In genomic region chr13:98217597-98217996, GRCh38 we compare ENCODE assay signal across 16 cellular contexts. TPM values are rescaled to one million over a fixed set of nuclear protein-coding genes. Genes with fewer than 3 reads are reported as not detected.
A peak's percentile ranks its signal among the peaks of the same experiment; 100 is the strongest.
DNase-seq lines count a peak whose midpoint lies in the region; TF ChIP-seq lines count a peak whose summit lies in the region.
"Had no signal": no experiment of that assay in that cellular context is flagged by ENCODE, and none has a peak within 500 bp of the region (broad histone marks: within the 10 kb centered on the region; RNA-seq: fewer than 3 reads in every experiment).

No MANE protein-coding gene starts in this region.

- H3K27me3 ChIP-seq in fibroblast of lung (ENCODE audit: control insufficient read depth, insufficient read depth, low read length), result no peaks in the 10 kb centered on the region
- H3K27me3 ChIP-seq in trophoblast cell (ENCODE audit: insufficient read depth, low read length), result no peaks in the 10 kb centered on the region
- H3K27me3 ChIP-seq in hepatocyte, result no peaks in the 10 kb centered on the region
- H3K27me3 ChIP-seq: BE2C had no signal

- TF ChIP-seq CTCF in fibroblast of lung (conservative IDR thresholded peaks at IDR 0.05 in 1 of 2, IDR thresholded peaks at IDR 0.05 in 1 of 2; ENCODE audit: low read depth in 1 of 2, low read length in 2 of 2) (no peak), hepatocyte (IDR thresholded peaks at IDR 0.05; ENCODE audit: poor library complexity) (no peak)

- H3K79me2 ChIP-seq in fibroblast of lung (ENCODE audit: control insufficient read depth, insufficient read depth, low read length) (peaks cover 35% of the 10 kb centered on the region), trophoblast cell (ENCODE audit: control insufficient read depth, insufficient read depth, low read length, poor library complexity) (no peaks in the 10 kb centered on the region), hepatocyte (peaks cover 81% of the 10 kb centered on the region)

- no peak overlapping the region for H3K14ac ChIP-seq in trophoblast cell (ENCODE audit: low read length)

- H3K9me3 ChIP-seq in fibroblast of lung (ENCODE audit: control insufficient read depth, insufficient read depth, low read depth, low read length), result no peaks in the 10 kb centered on the region
- no peaks in the 10 kb centered on the region for H3K9me3 ChIP-seq in trophoblast cell (ENCODE audit: insufficient read depth, low read depth, low read length)
- no peaks in the 10 kb centered on the region for H3K9me3 ChIP-seq in hepatocyte (ENCODE audit: low read depth)
- H3K9me3 ChIP-seq: BE2C had no signal

- H4K8ac ChIP-seq in trophoblast cell (ENCODE audit: low read depth, low read length), result no peak overlapping the region

- peak overlapping the region; percentile 63 for H3K18ac ChIP-seq in trophoblast cell (ENCODE audit: low read length)

- H3K79me1 ChIP-seq in trophoblast cell (ENCODE audit: low read length), result peaks cover 2% of the 10 kb centered on the region

- H2AFZ ChIP-seq in fibroblast of lung (ENCODE audit: low read length) (no peak overlapping the region), trophoblast cell (ENCODE audit: insufficient read depth, low read length, poor library complexity) (no peak overlapping the region), hepatocyte (no peak overlapping the region)
- H2AFZ ChIP-seq: PC-9 had no signal

- H3K23ac ChIP-seq in trophoblast cell (ENCODE audit: low read length), result no peak overlapping the region

- H2BK5ac ChIP-seq in trophoblast cell (ENCODE audit: low read depth, low read length, poor library complexity), result no peak overlapping the region

- peaks cover 51% of the 10 kb centered on the region for H3K4me1 ChIP-seq in fibroblast of lung (ENCODE audit: control insufficient read depth, extremely low read depth, insufficient read depth, low read length)
- peaks cover 7 to 9% of the 10 kb centered on the region in 2 experiments for H3K4me1 ChIP-seq in trophoblast cell (ENCODE audit: control insufficient read depth in 1 of 2, insufficient read depth in 2 of 2, low read length in 2 of 2)
- peaks cover 44% of the 10 kb centered on the region for H3K4me1 ChIP-seq in hepatocyte (ENCODE audit: insufficient read depth)

- DNase-seq in DMS79 treated with DMSO at 0.1 percent for 48 hours (lab: John Stamatoyannopoulos, UW) (peak; percentile 96), NCI-H510A (lab: John Stamatoyannopoulos, UW) (peak; percentile 15), fibroblast of lung (ENCODE audit: low read depth in 2 of 2) (no peak), trophoblast cell (no peak), HT-29 (ENCODE audit: low spot score) (no peak), hepatocyte (ENCODE audit: low spot score) (no peak), NOMO-1 treated with dmso at 0.1 percent for 144 hours (lab: John Stamatoyannopoulos, UW; ENCODE audit: unreplicated experiment) (no peak), AG20443 (ENCODE audit: low spot score) (no peak)
- DNase-seq: BE2C; CD8-positive, alpha-beta T cell; DMS 273 treated with DMSO at 0.1 percent for 48 hours; NCI-H146; NCI-H2081 treated with DMSO at 0.1 percent for 48 hours; PC-9 had no signal

- no peak overlapping the region for H2BK12ac ChIP-seq in trophoblast cell (ENCODE audit: low read length)

- H3K4me2 ChIP-seq in fibroblast of lung (ENCODE audit: extremely low read depth, insufficient read depth, low read length) (no peak overlapping the region), trophoblast cell (ENCODE audit: low read length) (no peak overlapping the region), hepatocyte (no peak overlapping the region)
- H3K4me2 ChIP-seq: PC-9 had no signal

- H3K36me3 ChIP-seq in fibroblast of lung (ENCODE audit: control insufficient read depth, insufficient read depth, low read length) (no peaks in the 10 kb centered on the region), trophoblast cell (ENCODE audit: control insufficient read depth in 1 of 2, insufficient read depth in 2 of 2, low read length in 2 of 2) (peaks cover 9 to 14% of the 10 kb centered on the region in 2 experiments), hepatocyte (replicated peaks; ENCODE audit: insufficient read depth, low read depth) (no peaks in the 10 kb centered on the region)

- H3K27ac ChIP-seq in fibroblast of lung (ENCODE audit: insufficient read depth, low read length) (peak overlapping the region; percentile 0), trophoblast cell (ENCODE audit: low read depth, low read length) (no peak overlapping the region), hepatocyte (no peak overlapping the region)
- H3K27ac ChIP-seq: PC-9 had no signal

- H3K4me3 ChIP-seq in fibroblast of lung (replicated peaks in 1 of 4; ENCODE audit: control extremely low read depth in 1 of 4, insufficient read depth in 1 of 4, low read depth in 3 of 4, low read length in 4 of 4) (no peak overlapping the region), trophoblast cell (ENCODE audit: low read depth, low read length) (no peak overlapping the region), hepatocyte (no peak overlapping the region)
- H3K4me3 ChIP-seq: PC-9 had no signal

- H3K9me2 ChIP-seq in hepatocyte (replicated peaks; ENCODE audit: insufficient read depth), result no peaks in the 10 kb centered on the region

- H3K9ac ChIP-seq in fibroblast of lung (ENCODE audit: insufficient read depth, low read length), result no peak overlapping the region
- no peak overlapping the region for H3K9ac ChIP-seq in trophoblast cell (ENCODE audit: low read length)

- no peak overlapping the region for H3K4ac ChIP-seq in trophoblast cell (ENCODE audit: low read depth, low read length)

- H2AK5ac ChIP-seq in trophoblast cell (ENCODE audit: low read length), result no peak overlapping the region

- no peak overlapping the region for H2BK120ac ChIP-seq in trophoblast cell (ENCODE audit: insufficient read depth, low read length, poor library complexity)

- H4K91ac ChIP-seq in trophoblast cell (ENCODE audit: low read depth, low read length), result no peak overlapping the region

- H4K20me1 ChIP-seq in fibroblast of lung (ENCODE audit: control insufficient read depth, extremely low read depth, insufficient read depth, low read length) (no peaks in the 10 kb centered on the region), hepatocyte (ENCODE audit: insufficient read depth, poor library complexity, severe bottlenecking) (peaks cover 2% of the 10 kb centered on the region)

- WGBS in trophoblast cell (ENCODE audit: extremely low coverage, insufficient coverage, insufficient read length), result no CpG with 5 or more reads among the region's 12 CpGs
- 91% methylated on average over 12 of the region's 12 CpGs for WGBS in hepatocyte (ENCODE audit: low lambda C conversion rate, missing lambda C conversion rate)

- H4K12ac ChIP-seq in trophoblast cell (ENCODE audit: low read depth, low read length), result no peak overlapping the region

RNA-seq across cellular contexts. Expression of gene RNF113B, which starts 40.5 kb away (rescaled TPM):
- total RNA-seq in fibroblast of lung (not detected in 2 replicates), hepatocyte (not detected in 2 replicates)
- polyA plus RNA-seq in fibroblast of lung (not detected in 2 replicates), hepatocyte (0.94 TPM in 1 of 2 replicates, not detected in the other)
- not detected in 2 replicates for polyA plus RNA-seq in fibroblast of lung (2012)
- not detected in 2 replicates for polyA minus RNA-seq in fibroblast of lung (ENCODE audit: low replicate concordance)
- polyA plus RNA-seq in trophoblast cell (2013), result not detected in 2 replicates
- total RNA-seq in HT-29 (2014; rRNA removed; shearing (Covaris generic)), result not detected in 2 replicates
- total RNA-seq: CD8-positive, alpha-beta T cell; HT1080; PC-9; SK-MEL-5 had no signal

Comparison
In these comparisons a context has a peak if more than half of its experiments do, and no peak if none do; other contexts are left out.
1. DNase-seq: peak in DMS79 treated with DMSO at 0.1 percent for 48 hours (single experiment) and NCI-H510A (single experiment); none in fibroblast of lung (0 of 2), trophoblast cell (0 of 2), HT-29 (single experiment), hepatocyte (single experiment), NOMO-1 treated with dmso at 0.1 percent for 144 hours (single experiment) and AG20443 (single experiment).